Comparison of ENCODE assay signal across 17 cellular contexts in the genomic region with DNA sequence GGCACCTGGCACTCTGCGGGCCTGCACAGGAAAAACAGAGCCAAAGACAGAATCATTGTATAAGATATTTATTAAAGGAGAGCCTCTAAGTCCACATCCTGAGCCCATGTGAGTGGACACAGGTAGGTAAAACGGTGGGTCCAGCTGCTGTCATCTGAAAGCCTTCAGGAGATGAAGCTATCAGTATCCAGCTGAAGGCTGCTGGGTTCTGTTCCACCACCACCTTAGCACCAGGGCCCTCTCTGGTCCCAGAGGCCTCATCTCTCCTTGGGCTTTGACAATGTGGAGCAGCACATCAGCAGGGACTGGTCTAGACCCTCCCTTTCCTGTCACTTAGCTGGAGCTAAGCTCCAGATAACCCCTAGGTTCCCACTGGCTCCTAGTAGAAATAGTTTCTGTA. TPM values are rescaled to one million over a fixed set of nuclear protein-coding genes. Genes with fewer than 3 reads are reported as not detected.
"Had no signal": no experiment of that assay in that cellular context is flagged by ENCODE, and none has a peak within 500 bp of the region (broad histone marks: within the 10 kb centered on the region; RNA-seq: fewer than 3 reads in every experiment).

No MANE protein-coding gene starts in this region.

- H3K4me3 Mint-ChIP-seq: nephron had no signal

- H3K27ac Mint-ChIP-seq: nephron had no signal

- H3K4me3 ChIP-seq: ascending aorta, esophagus squamous epithelium, ovary had no signal

- ATAC-seq: left cardiac atrium had no signal

- H3K4me1 ChIP-seq: ascending aorta, esophagus squamous epithelium had no signal

- H3K9me3 ChIP-seq: ascending aorta, esophagus squamous epithelium, ovary had no signal

- H3K27me3 ChIP-seq: ascending aorta, esophagus squamous epithelium, ovary had no signal

- H3K27ac ChIP-seq: ascending aorta, esophagus squamous epithelium, ovary had no signal

- H3K36me3 ChIP-seq: ovary had no signal

- H3K4me1 Mint-ChIP-seq: nephron had no signal

- H3K9me3 Mint-ChIP-seq: nephron had no signal

- DNase-seq: activated CD4-positive, alpha-beta T cell treated with anti-CD3 and anti-CD28 coated beads, Interleukin-2, amount 50 U/mL, for 4 hours; activated naive CD4-positive, alpha-beta T cell; esophagus squamous epithelium; foreskin fibroblast; left cardiac atrium; ovary; SHP77 treated with DMSO at 0.1 percent for 48 hours; stimulated activated CD4-positive, alpha-beta T cell treated with anti-CD3 and anti-CD28 coated beads, Interleukin-15, amount 100 ng/mL, for 24 hours; stimulated activated CD4-positive, alpha-beta T cell treated with anti-CD3 and anti-CD28 coated beads, Interleukin-4, amount 100 ng/mL, for 4 hours; T-helper 2 cell; trophoblast cell had no signal

RNA-seq across cellular contexts. Expression of gene CCDC200, which starts 9.4 kb away (rescaled TPM):
- total RNA-seq: ascending aorta, bronchial epithelial cell, esophagus squamous epithelium, left cardiac atrium, lung microvascular endothelial cell, mucosa of gallbladder, subcutaneous adipose tissue had no signal

RNA-seq across cellular contexts. Expression of gene RNU2-1, which starts 14.8 kb away (rescaled TPM):
- total RNA-seq: ascending aorta, bronchial epithelial cell, esophagus squamous epithelium, lung microvascular endothelial cell, subcutaneous adipose tissue had no signal
- polyA plus RNA-seq: ovary had no signal
